Comparison of ENCODE assay signal across 9 cellular contexts in genomic region chr7:97006146-97006950, GRCh38. TPM values are rescaled to one million over a fixed set of nuclear protein-coding genes. Genes with fewer than 3 reads are reported as not detected.
DNase-seq lines count a peak whose midpoint lies in the region; ATAC-seq and TF ChIP-seq lines count a peak whose summit lies in the region.
"Had no signal": no experiment of that assay in that cellular context is flagged by ENCODE, and none has a peak within 500 bp of the region (broad histone marks: within the 10 kb centered on the region; RNA-seq: fewer than 3 reads in every experiment).

No MANE protein-coding gene starts in this region.

- peak overlapping the region; percentile 86 for H3K27ac ChIP-seq in VCaP

- DNase-seq in AG09309 (ENCODE audit: low read depth): no peak
- DNase-seq in Jurkat, Clone E6-1 (ENCODE audit: low read depth, low spot score): no peak
- peak; percentile 15 for DNase-seq in fibroblast of gingiva (ENCODE audit: low read depth)
- no peak for DNase-seq in omental fat pad (ENCODE audit: low spot score)
- no peak for DNase-seq in putamen (ENCODE audit: low spot score)

- ATAC-seq in GM19397 (IDR thresholded peaks at IDR 0.05; ENCODE audit: unreplicated experiment): peak; percentile 55
- peak; percentile 49 for ATAC-seq in omental fat pad (ENCODE audit: low FRiP score)
- no peak for ATAC-seq in GM21717 (IDR thresholded peaks at IDR 0.05; ENCODE audit: unreplicated experiment)

- peak overlapping the region; percentile 39 for H3K4me3 ChIP-seq in AG09309 (ENCODE audit: control insufficient read depth, low read depth, low read length)
- peak overlapping the region; percentile 21; the same call in 1 of the 2 replicates for H3K4me3 ChIP-seq in Jurkat, Clone E6-1 (ENCODE audit: low read length)

- TF ChIP-seq CTCF in AG09309 (IDR thresholded peaks at IDR 0.05; ENCODE audit: control insufficient read depth, insufficient read depth, low read depth, low read length, missing control alignments) (no peak), VCaP (conservative IDR thresholded peaks at IDR 0.05) (peak; percentile 48; the same call in 1 of the 2 replicates), omental fat pad (IDR thresholded peaks at IDR 0.05) (no peak)

RNA-seq across cellular contexts. Expression of gene DLX6, which starts 1.0 kb away (rescaled TPM):
- not detected for polyA plus RNA-seq in Jurkat, Clone E6-1 (2012; ENCODE audit: insufficient read depth, insufficient read length)
- not detected for total RNA-seq in omental fat pad
- total RNA-seq: bronchial epithelial cell had no signal

RNA-seq across cellular contexts. Expression of gene DLX5, which starts 18.3 kb away (rescaled TPM):
- polyA plus RNA-seq in Jurkat, Clone E6-1 (2012; ENCODE audit: insufficient read depth, insufficient read length): not detected
- total RNA-seq in omental fat pad: 1 to 10 TPM in 1 of 4 donors, under 1 TPM in 1, not detected in 2; 0.69 to 1.3 TPM
- total RNA-seq: bronchial epithelial cell had no signal
